17 cellular contexts compared by ENCODE assay signal in genomic region chr2:64532030-64532429, GRCh38. TPM values are rescaled to one million over a fixed set of nuclear protein-coding genes. Genes with fewer than 3 reads are reported as not detected.
DNase-seq lines count a peak whose midpoint lies in the region; ATAC-seq and TF ChIP-seq lines count a peak whose summit lies in the region.
"Had no signal": no experiment of that assay in that cellular context is flagged by ENCODE, and none has a peak within 500 bp of the region (broad histone marks: within the 10 kb centered on the region; RNA-seq: fewer than 3 reads in every experiment).

No MANE protein-coding gene starts in this region.

- no peaks in the 10 kb centered on the region for H3K27me3 ChIP-seq in CD4-positive, alpha-beta T cell (ENCODE audit: control insufficient read depth, insufficient read depth, low read length)

- no peaks in the 10 kb centered on the region for H3K9me3 ChIP-seq in CD4-positive, alpha-beta T cell (ENCODE audit: control insufficient read depth, low read length)
- H3K9me3 ChIP-seq in T-helper 17 cell (ENCODE audit: control insufficient read depth, low read length, poor library complexity, severe bottlenecking): no peaks in the 10 kb centered on the region

- H3K27ac ChIP-seq in CD4-positive, alpha-beta T cell (ENCODE audit: low read depth, low read length): no peak overlapping the region
- H3K27ac ChIP-seq: C4-2B had no signal

- TF ChIP-seq CTCF in CD4-positive, alpha-beta T cell (IDR thresholded peaks at IDR 0.05): no peak
- no peak for TF ChIP-seq CTCF in progenitor cell of endocrine pancreas (IDR thresholded peaks at IDR 0.05; ENCODE audit: unreplicated experiment)

- no peaks in the 10 kb centered on the region for H3K9me3 Mint-ChIP-seq in CD4-positive, alpha-beta T cell
- no peaks in the 10 kb centered on the region for H3K9me3 Mint-ChIP-seq in dendritic cell treated with granulocyte-macrophage colony-stimulating factor and Interleukin-4, amounts not matched to agents 40 ng/mL and 50 ng/mL, for 4 days
- peaks cover 4% of the 10 kb centered on the region for H3K9me3 Mint-ChIP-seq in progenitor cell of endocrine pancreas (ENCODE audit: low read depth)
- no peaks in the 10 kb centered on the region for H3K9me3 Mint-ChIP-seq in activated CD4-positive, alpha-beta memory T cell treated with anti-CD3 and anti-CD28 coated beads for 36 hours

- POLR2A ChIA-PET in CD4-positive, alpha-beta T cell (lab: Charles Lee): interaction anchor here (0.9 to 3.0 kb wide), 2 partner anchors 8 to 219 kb away, joined by 3 to 21 read pairs; partner anchors contain the start of gene AFTPH
- POLR2A ChIA-PET in activated CD4-positive, alpha-beta memory T cell treated with anti-CD3 and anti-CD28 coated beads for 36 hours (lab: Charles Lee): no interaction called here

- no peak for DNase-seq in CD4-positive, alpha-beta T cell
- DNase-seq in T-helper 17 cell (no peak), progenitor cell of endocrine pancreas (ENCODE audit: low spot score, unreplicated experiment) (no peak)
- DNase-seq in activated CD4-positive, alpha-beta memory T cell treated with anti-CD3 and anti-CD28 coated beads for 36 hours: no peak
- no peak for DNase-seq in activated effector memory CD4-positive, alpha-beta T cell treated with anti-CD3 and anti-CD28 coated beads, Interleukin-2, amount 50 U/mL, for 16 hours
- DNase-seq: DMS53, KBM-7, NCI-H1048, NCI-H1436 treated with DMSO at 0.1 percent for 48 hours, NCI-H2081, NCI-H510A had no signal

- peak overlapping the region; percentile 26 for H3K4me3 Mint-ChIP-seq in CD4-positive, alpha-beta T cell
- H3K4me3 Mint-ChIP-seq in T-helper 17 cell: peak overlapping the region; percentile 58
- H3K4me3 Mint-ChIP-seq in dendritic cell treated with granulocyte-macrophage colony-stimulating factor and Interleukin-4, amounts not matched to agents 40 ng/mL and 50 ng/mL, for 4 days: no peak overlapping the region
- no peak overlapping the region for H3K4me3 Mint-ChIP-seq in progenitor cell of endocrine pancreas (ENCODE audit: low read depth)
- no peak overlapping the region for H3K4me3 Mint-ChIP-seq in activated CD4-positive, alpha-beta memory T cell treated with anti-CD3 and anti-CD28 coated beads for 36 hours

- ATAC-seq in CD4-positive, alpha-beta T cell (ENCODE audit: poor library complexity): no peak
- ATAC-seq in T-helper 17 cell (no peak), GM18520 (IDR thresholded peaks at IDR 0.05; ENCODE audit: unreplicated experiment) (no peak)
- ATAC-seq: HCT116, Panc1, Right ventricle myocardium inferior had no signal

- intact Hi-C loops in CD4-positive, alpha-beta T cell (cut with DNase I, micrococcal nuclease): no loop called here
- intact Hi-C loops in dendritic cell treated with granulocyte-macrophage colony-stimulating factor and Interleukin-4, amounts not matched to agents 40 ng/mL and 50 ng/mL, for 4 days (cut with micrococcal nuclease): no loop called here
- intact Hi-C loops in activated CD4-positive, alpha-beta memory T cell treated with anti-CD3 and anti-CD28 coated beads for 36 hours (cut with micrococcal nuclease): no loop called here

- no peak overlapping the region for H3K27ac Mint-ChIP-seq in CD4-positive, alpha-beta T cell
- H3K27ac Mint-ChIP-seq in T-helper 17 cell (peak overlapping the region; percentile 66), progenitor cell of endocrine pancreas (peak overlapping the region; percentile 8)
- peak overlapping the region; percentile 35 for H3K27ac Mint-ChIP-seq in dendritic cell treated with granulocyte-macrophage colony-stimulating factor and Interleukin-4, amounts not matched to agents 40 ng/mL and 50 ng/mL, for 4 days
- H3K27ac Mint-ChIP-seq in activated CD4-positive, alpha-beta memory T cell treated with anti-CD3 and anti-CD28 coated beads for 36 hours: no peak overlapping the region

- no peaks in the 10 kb centered on the region for H3K27me3 Mint-ChIP-seq in CD4-positive, alpha-beta T cell
- H3K27me3 Mint-ChIP-seq in T-helper 17 cell: no peaks in the 10 kb centered on the region
- H3K27me3 Mint-ChIP-seq in dendritic cell treated with granulocyte-macrophage colony-stimulating factor and Interleukin-4, amounts not matched to agents 40 ng/mL and 50 ng/mL, for 4 days: no peaks in the 10 kb centered on the region
- no peaks in the 10 kb centered on the region for H3K27me3 Mint-ChIP-seq in progenitor cell of endocrine pancreas
- no peaks in the 10 kb centered on the region for H3K27me3 Mint-ChIP-seq in activated CD4-positive, alpha-beta memory T cell treated with anti-CD3 and anti-CD28 coated beads for 36 hours

- H3K4me1 Mint-ChIP-seq in CD4-positive, alpha-beta T cell (ENCODE audit: low read depth): peaks cover 75% of the 10 kb centered on the region
- peaks cover 33% of the 10 kb centered on the region for H3K4me1 Mint-ChIP-seq in T-helper 17 cell
- peaks cover 69% of the 10 kb centered on the region for H3K4me1 Mint-ChIP-seq in dendritic cell treated with granulocyte-macrophage colony-stimulating factor and Interleukin-4, amounts not matched to agents 40 ng/mL and 50 ng/mL, for 4 days (ENCODE audit: low read depth)
- H3K4me1 Mint-ChIP-seq in progenitor cell of endocrine pancreas (ENCODE audit: low read depth): peaks cover 10% of the 10 kb centered on the region
- H3K4me1 Mint-ChIP-seq in activated CD4-positive, alpha-beta memory T cell treated with anti-CD3 and anti-CD28 coated beads for 36 hours (ENCODE audit: low read depth): peaks cover 59% of the 10 kb centered on the region

- peaks cover 7% of the 10 kb centered on the region for H3K36me3 Mint-ChIP-seq in CD4-positive, alpha-beta T cell (ENCODE audit: low read depth)
- no peaks in the 10 kb centered on the region for H3K36me3 Mint-ChIP-seq in T-helper 17 cell (ENCODE audit: low read depth)
- H3K36me3 Mint-ChIP-seq in dendritic cell treated with granulocyte-macrophage colony-stimulating factor and Interleukin-4, amounts not matched to agents 40 ng/mL and 50 ng/mL, for 4 days (ENCODE audit: low read depth): peaks cover 21% of the 10 kb centered on the region
- H3K36me3 Mint-ChIP-seq in progenitor cell of endocrine pancreas (ENCODE audit: insufficient read depth): peaks cover 1% of the 10 kb centered on the region
- H3K36me3 Mint-ChIP-seq in activated CD4-positive, alpha-beta memory T cell treated with anti-CD3 and anti-CD28 coated beads for 36 hours: peaks cover 1% of the 10 kb centered on the region

- CTCF ChIA-PET in CD4-positive, alpha-beta T cell (lab: Charles Lee): interaction anchor here (1.6 to 3.3 kb wide), 2 partner anchors 8 to 12 kb away, joined by 3 to 13 read pairs; partner anchors contain the start of gene AFTPH
- CTCF ChIA-PET in activated CD4-positive, alpha-beta memory T cell treated with anti-CD3 and anti-CD28 coated beads for 36 hours (lab: Charles Lee): interaction anchor here (1.2 to 2.1 kb wide), 2 partner anchors 9 to 202 kb away, joined by 3 to 11 read pairs; no protein-coding TSS in a partner anchor

RNA-seq across cellular contexts. Expression of gene AFTPH, which starts 7.9 kb away (rescaled TPM):
- total RNA-seq in CD4-positive, alpha-beta T cell: 10 to 100 TPM; 24.2 to 24.3 TPM
- 10 to 100 TPM; 33.2 to 34.8 TPM for total RNA-seq in T-helper 17 cell
- 26.6 and 28.9 TPM in 2 replicates for total RNA-seq in progenitor cell of endocrine pancreas
- total RNA-seq in activated CD4-positive, alpha-beta memory T cell treated with anti-CD3 and anti-CD28 coated beads for 36 hours: 10 to 100 TPM; 34.8 to 36.4 TPM

Comparison
In these comparisons a context has a peak if more than half of its experiments do, and no peak if none do; other contexts are left out.
1. H3K27ac Mint-ChIP-seq: peak in T-helper 17 cell (single experiment), dendritic cell treated with granulocyte-macrophage colony-stimulating factor and Interleukin-4, amounts not matched to agents 40 ng/mL and 50 ng/mL, for 4 days (single experiment) and progenitor cell of endocrine pancreas (single experiment); none in CD4-positive, alpha-beta T cell (single experiment) and activated CD4-positive, alpha-beta memory T cell treated with anti-CD3 and anti-CD28 coated beads for 36 hours (single experiment).
2. H3K4me3 Mint-ChIP-seq: peak in CD4-positive, alpha-beta T cell (single experiment) and T-helper 17 cell (single experiment); none in dendritic cell treated with granulocyte-macrophage colony-stimulating factor and Interleukin-4, amounts not matched to agents 40 ng/mL and 50 ng/mL, for 4 days (single experiment), progenitor cell of endocrine pancreas (single experiment) and activated CD4-positive, alpha-beta memory T cell treated with anti-CD3 and anti-CD28 coated beads for 36 hours (single experiment).